16 cellular contexts compared by ENCODE assay signal in the genomic region with DNA sequence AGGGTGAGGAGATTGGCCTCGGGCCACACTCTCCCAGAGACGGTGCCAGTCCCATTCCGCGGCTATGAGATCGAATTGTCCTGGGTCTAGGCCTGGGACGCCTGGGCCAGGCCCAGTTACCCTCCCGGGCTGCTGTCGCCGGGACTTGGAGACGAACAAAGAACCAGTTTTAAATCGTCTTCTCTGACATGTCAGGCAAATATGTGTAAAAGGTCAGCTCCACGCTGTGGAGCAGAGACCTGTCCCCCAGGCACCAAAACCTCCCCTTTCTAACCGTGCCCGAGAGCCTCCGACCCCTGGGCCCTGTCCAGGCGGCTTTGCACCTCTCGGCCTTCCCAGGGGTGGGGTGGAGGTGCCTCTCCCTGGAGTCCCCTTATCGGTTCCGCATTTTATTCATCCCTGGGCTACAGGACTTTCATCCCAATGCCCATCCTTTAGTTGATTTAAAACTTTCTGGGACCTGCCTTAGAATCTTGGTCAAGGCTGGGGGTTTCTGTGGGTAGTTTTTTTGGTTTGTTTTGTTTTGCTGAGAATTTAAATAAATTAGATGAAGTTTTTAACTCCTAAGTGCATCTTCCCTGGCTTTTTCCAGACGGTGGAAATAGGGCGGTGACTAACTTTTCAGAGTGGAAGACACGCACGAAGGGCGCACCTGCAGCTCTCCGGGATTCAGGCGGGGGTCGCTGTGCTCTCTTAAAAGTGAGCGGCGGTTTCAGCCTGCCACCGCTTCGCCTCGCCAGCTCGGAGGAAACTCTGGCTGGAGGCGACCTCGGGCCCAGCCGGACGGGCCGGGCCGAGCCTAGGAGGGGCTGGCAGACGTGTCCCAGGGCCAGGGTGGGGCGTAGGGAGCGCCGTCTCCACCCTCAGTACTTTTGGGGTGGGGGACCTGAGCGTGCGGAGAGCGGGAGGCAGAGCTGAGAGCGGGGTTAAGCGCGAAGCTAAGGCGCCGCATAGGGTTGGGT. TPM values are rescaled to one million over a fixed set of nuclear protein-coding genes. Genes with fewer than 3 reads are reported as not detected.
DNase-seq lines count a peak whose midpoint lies in the region; ATAC-seq and TF ChIP-seq lines count a peak whose summit lies in the region.
"Had no signal": no experiment of that assay in that cellular context is flagged by ENCODE, and none has a peak within 500 bp of the region (broad histone marks: within the 10 kb centered on the region; RNA-seq: fewer than 3 reads in every experiment).

No MANE protein-coding gene starts in this region.

- no peak overlapping the region for H3K9ac ChIP-seq in HUES6 (ENCODE audit: low read length)
- H3K9ac ChIP-seq in endodermal cell (ENCODE audit: extremely low read depth, low read length, poor library complexity, severe bottlenecking), result no peak overlapping the region
- H3K9ac ChIP-seq: GM23248 had no signal

- 3 to 4% methylated on average over 34 to 51 of the region's 51 CpGs for WGBS in endodermal cell (ENCODE audit: insufficient coverage in 1 of 2, insufficient read length in 1 of 2), 2 experiments

- H3K27ac Mint-ChIP-seq in endodermal cell (no peak overlapping the region), nephron progenitor cell (no peak overlapping the region)
- peak overlapping the region in 1 of 2 donors; percentile 10 for H3K27ac Mint-ChIP-seq in stimulated activated naive CD8-positive, alpha-beta T cell treated with anti-CD3 and anti-CD28 coated beads, Interleukin-15, amount 100 ng/mL, for 72 hours

- no peaks in the 10 kb centered on the region for H3K9me3 ChIP-seq in HUES6 (ENCODE audit: control insufficient read depth, insufficient read depth, low read depth, low read length)
- no peaks in the 10 kb centered on the region for H3K9me3 ChIP-seq in endodermal cell (ENCODE audit: control insufficient read depth, low read length)
- H3K9me3 ChIP-seq: adrenal gland, right lobe of liver had no signal

- H3K4me3 ChIP-seq in HUES6 (ENCODE audit: low read depth, low read length) (peak overlapping the region; percentile 50), endodermal cell (ENCODE audit: low read length) (no peak overlapping the region)
- H3K4me3 ChIP-seq: adrenal gland, right lobe of liver had no signal

- ATAC-seq in stimulated activated naive CD8-positive, alpha-beta T cell treated with anti-CD3 and anti-CD28 coated beads, Interleukin-15, amount 100 ng/mL, for 72 hours, result no peak
- ATAC-seq: right lobe of liver had no signal

- H3K27me3 ChIP-seq in HUES6 (ENCODE audit: control insufficient read depth, insufficient read depth, low read length) (peaks cover 100% of the 10 kb centered on the region), endodermal cell (ENCODE audit: control insufficient read depth, insufficient read depth, low read length, poor library complexity, severe bottlenecking) (peaks cover 100% of the 10 kb centered on the region)

- DNase-seq in Daoy (ENCODE audit: low read depth) (peak; percentile 63), endodermal cell (peak; percentile 87), nephron progenitor cell (peak; percentile 69), EL (no peak), NCI-H2171 treated with DMSO at 0.1 percent for 48 hours (lab: John Stamatoyannopoulos, UW) (no peak)
- no peak for DNase-seq in central memory CD4-positive, alpha-beta T cell
- no peak for DNase-seq in stimulated activated naive CD8-positive, alpha-beta T cell treated with anti-CD3 and anti-CD28 coated beads, Interleukin-15, amount 100 ng/mL, for 72 hours
- DNase-seq: adrenal gland; AML-193; NCI-H2171; OCI-M1; right lobe of liver; stimulated activated naive CD4-positive, alpha-beta T cell treated with Interleukin-2 at 50 U/mL for 16 hours had no signal

- H3K9me3 Mint-ChIP-seq in endodermal cell (no peaks in the 10 kb centered on the region), nephron progenitor cell (no peaks in the 10 kb centered on the region)
- H3K9me3 Mint-ChIP-seq in stimulated activated naive CD8-positive, alpha-beta T cell treated with anti-CD3 and anti-CD28 coated beads, Interleukin-15, amount 100 ng/mL, for 72 hours, result peaks cover 0 to 9% of the 10 kb centered on the region in 2 donors
- H3K9me3 Mint-ChIP-seq: activated T-helper 1 cell treated with anti-CD3 and anti-CD28 coated beads, Interleukin-12 subunit alpha, Interleukin-12 subunit beta, Interleukin-2, Interleukin-4 antibody, amounts not matched to agents 30 ng/mL and 10 ng/mL and 1 ng/mL, durations not matched to agents 14 hours and 24 hours and 36 hours had no signal

- no peaks in the 10 kb centered on the region for H3K36me3 ChIP-seq in HUES6 (ENCODE audit: control insufficient read depth, insufficient read depth, low read length)
- H3K36me3 ChIP-seq in endodermal cell (ENCODE audit: control insufficient read depth, insufficient read depth, low read length), result no peaks in the 10 kb centered on the region
- H3K36me3 ChIP-seq: adrenal gland, right lobe of liver had no signal

- peak; percentile 85 for TF ChIP-seq CTCF in endodermal cell (conservative IDR thresholded peaks at IDR 0.05)
- peak; percentile 48 for TF ChIP-seq CTCF in nephron progenitor cell (IDR thresholded peaks at IDR 0.05)

- H3K4me1 ChIP-seq in HUES6 (ENCODE audit: control insufficient read depth, insufficient read depth, low read length) (peaks cover 76% of the 10 kb centered on the region), endodermal cell (ENCODE audit: control insufficient read depth, insufficient read depth, low read length) (peaks cover 8% of the 10 kb centered on the region)

- H3K4me1 Mint-ChIP-seq in endodermal cell, result peaks cover 50% of the 10 kb centered on the region
- peaks cover 36% of the 10 kb centered on the region for H3K4me1 Mint-ChIP-seq in nephron progenitor cell
- H3K4me1 Mint-ChIP-seq in stimulated activated naive CD8-positive, alpha-beta T cell treated with anti-CD3 and anti-CD28 coated beads, Interleukin-15, amount 100 ng/mL, for 72 hours, result peaks cover 47% of the 10 kb centered on the region

- H3K4me3 Mint-ChIP-seq in endodermal cell (peak overlapping the region; percentile 48), nephron progenitor cell (peak overlapping the region; percentile 60)
- H3K4me3 Mint-ChIP-seq in stimulated activated naive CD8-positive, alpha-beta T cell treated with anti-CD3 and anti-CD28 coated beads, Interleukin-15, amount 100 ng/mL, for 72 hours, result no peak overlapping the region
- H3K4me3 Mint-ChIP-seq: activated T-helper 1 cell treated with anti-CD3 and anti-CD28 coated beads, Interleukin-12 subunit alpha, Interleukin-12 subunit beta, Interleukin-2, Interleukin-4 antibody, amounts not matched to agents 30 ng/mL and 10 ng/mL and 1 ng/mL, durations not matched to agents 14 hours and 24 hours and 36 hours had no signal

- no peaks in the 10 kb centered on the region for H3K36me3 Mint-ChIP-seq in endodermal cell (ENCODE audit: low read depth)
- H3K36me3 Mint-ChIP-seq in nephron progenitor cell (ENCODE audit: low read depth), result no peaks in the 10 kb centered on the region

- H3K27ac ChIP-seq in HUES6 (ENCODE audit: low read depth, low read length) (no peak overlapping the region), endodermal cell (ENCODE audit: low read depth, low read length) (no peak overlapping the region)
- H3K27ac ChIP-seq: adrenal gland, GM23248, right lobe of liver had no signal

- H3K27me3 Mint-ChIP-seq in endodermal cell (ENCODE audit: insufficient read depth) (peaks cover 100% of the 10 kb centered on the region), nephron progenitor cell (ENCODE audit: low read depth, poor library complexity) (peaks cover 100% of the 10 kb centered on the region)
- peaks cover 100% of the 10 kb centered on the region for H3K27me3 Mint-ChIP-seq in stimulated activated naive CD8-positive, alpha-beta T cell treated with anti-CD3 and anti-CD28 coated beads, Interleukin-15, amount 100 ng/mL, for 72 hours

RNA-seq across cellular contexts. Expression of a gene that starts 6.0 kb away (rescaled TPM):
- 4.5 and 5.6 TPM in 2 replicates for total RNA-seq in Daoy (2014; rRNA removed; shearing (Covaris generic))
- under 1 TPM; 0.51 to 0.69 TPM for total RNA-seq in endodermal cell
- 39.2 TPM for polyA plus RNA-seq in endodermal cell (2013, experiment 1 of 2)
- polyA plus RNA-seq in endodermal cell (2013, experiment 2 of 2), result 32.0 TPM
- total RNA-seq: activated T-helper 1 cell treated with anti-CD3 and anti-CD28 coated beads, Interleukin-12 subunit alpha, Interleukin-12 subunit beta, Interleukin-2, Interleukin-4 antibody, amounts not matched to agents 30 ng/mL and 10 ng/mL and 1 ng/mL, durations not matched to agents 14 hours and 24 hours and 36 hours had no signal

Comparison
In these comparisons a context has a peak if more than half of its experiments do, and no peak if none do; other contexts are left out.
1. DNase-seq: peak in Daoy (single experiment), endodermal cell (single experiment) and nephron progenitor cell (single experiment); none in EL (single experiment), central memory CD4-positive, alpha-beta T cell (single experiment), stimulated activated naive CD8-positive, alpha-beta T cell treated with anti-CD3 and anti-CD28 coated beads, Interleukin-15, amount 100 ng/mL, for 72 hours (0 of 2) and NCI-H2171 treated with DMSO at 0.1 percent for 48 hours (single experiment).
2. H3K4me3 Mint-ChIP-seq: peak in endodermal cell (single experiment) and nephron progenitor cell (single experiment); none in stimulated activated naive CD8-positive, alpha-beta T cell treated with anti-CD3 and anti-CD28 coated beads, Interleukin-15, amount 100 ng/mL, for 72 hours (0 of 2).